Comparison of ENCODE assay signal across 13 cellular contexts in genomic region chr1:197343663-197344273, GRCh38.
"Had no signal": no experiment of that assay in that cellular context is flagged by ENCODE, and none has a peak within 500 bp of the region (broad histone marks: within the 10 kb centered on the region; RNA-seq: fewer than 3 reads in every experiment).

No MANE protein-coding gene starts in this region.

- H3K4me3 ChIP-seq: stomach had no signal

- ATAC-seq: activated CD4-positive, CD25-positive, alpha-beta regulatory T cell treated with anti-CD3 and anti-CD28 coated beads, Interleukin-2, amount 50 U/mL, for 24 hours; left colon had no signal

- DNase-seq: amygdala, cerebellar nuclear complex, dermis blood vessel endothelial cell, endodermal cell, erythroblast, left colon, nephron progenitor cell, small intestine, stomach had no signal

- H3K9me3 ChIP-seq: stomach had no signal

- H3K4me3 Mint-ChIP-seq: activated naive CD4-positive, alpha-beta T cell treated with anti-CD3 and anti-CD28 coated beads, Interleukin-2, amount 50 U/mL, for 24 hours; endodermal cell; nephron progenitor cell; T-helper 2 cell treated with Interferon-gamma antibody and Interleukin-4, amounts not matched to agents 5 μg/mL and 100 μg/mL, for 36 hours had no signal

- H3K4me1 ChIP-seq: stomach had no signal

- H3K36me3 ChIP-seq: stomach had no signal

- H3K27ac Mint-ChIP-seq: activated naive CD4-positive, alpha-beta T cell treated with anti-CD3 and anti-CD28 coated beads, Interleukin-2, amount 50 U/mL, for 24 hours; activated T-helper 2 cell treated with anti-CD3 and anti-CD28 coated beads, Interferon-gamma antibody, Interleukin-2, Interleukin-4, amounts not matched to agents 10 μg/mL and 5 μg/mL and 100 μg/mL, durations not matched to agents 14 hours and 24 hours and 36 hours; endodermal cell; nephron progenitor cell; T-helper 2 cell treated with Interferon-gamma antibody and Interleukin-4, amounts not matched to agents 5 μg/mL and 100 μg/mL, for 36 hours had no signal

- H3K9me3 Mint-ChIP-seq: activated naive CD4-positive, alpha-beta T cell treated with anti-CD3 and anti-CD28 coated beads, Interleukin-2, amount 50 U/mL, for 24 hours; activated T-helper 2 cell treated with anti-CD3 and anti-CD28 coated beads, Interferon-gamma antibody, Interleukin-2, Interleukin-4, amounts not matched to agents 10 μg/mL and 5 μg/mL and 100 μg/mL, durations not matched to agents 14 hours and 24 hours and 36 hours; endodermal cell; nephron progenitor cell; T-helper 2 cell treated with Interferon-gamma antibody and Interleukin-4, amounts not matched to agents 5 μg/mL and 100 μg/mL, for 36 hours had no signal

- H3K27me3 ChIP-seq: stomach had no signal

- H3K36me3 Mint-ChIP-seq: activated naive CD4-positive, alpha-beta T cell treated with anti-CD3 and anti-CD28 coated beads, Interleukin-2, amount 50 U/mL, for 24 hours had no signal

- H3K4me1 Mint-ChIP-seq: endodermal cell, nephron progenitor cell had no signal

- H3K27ac ChIP-seq: stomach had no signal
